1 cellular context compared by ENCODE assay signal in genomic region chr19:2061936-2062729, GRCh38.
A peak's percentile ranks its signal among the peaks of the same experiment; 100 is the strongest.
TF ChIP-seq lines count a peak whose summit lies in the region.

No MANE protein-coding gene starts in this region.

TF ChIP-seq in HEK293, 187 proteins besides CTCF, POLR2A, EP300 and RAD21 (continued from another document and continues in another):
- TF ChIP-seq ZNF362 (tag by site-specific recombination; IDR thresholded peaks at IDR 0.05), result no peak
- no peak for TF ChIP-seq KLF16 (tag by site-specific recombination; IDR thresholded peaks at IDR 0.05)
- TF ChIP-seq BCL11B (tag by site-specific recombination; IDR thresholded peaks at IDR 0.05; ENCODE audit: low read depth), result peak; percentile 73; the same call in 1 of the 2 replicates
- TF ChIP-seq SCRT2 (tag by site-specific recombination; IDR thresholded peaks at IDR 0.05), result no peak
- no peak for TF ChIP-seq ZNF544 (tag by site-specific recombination; IDR thresholded peaks at IDR 0.05)
- TF ChIP-seq ZNF660 (tag by site-specific recombination; IDR thresholded peaks at IDR 0.05), result no peak
- no peak for TF ChIP-seq ZNF561 (tag by site-specific recombination; IDR thresholded peaks at IDR 0.05; ENCODE audit: borderline replicate concordance)
- no peak for TF ChIP-seq SP2 (tag by site-specific recombination; IDR thresholded peaks at IDR 0.05)
- TF ChIP-seq MZF1 (tag by site-specific recombination; IDR thresholded peaks at IDR 0.05; ENCODE audit: borderline replicate concordance), result no peak
- TF ChIP-seq ZBTB48 (tag by site-specific recombination; IDR thresholded peaks at IDR 0.05), result peak; percentile 44
- TF ChIP-seq SP3 (tag by site-specific recombination; IDR thresholded peaks at IDR 0.05), result no peak
- no peak for TF ChIP-seq ZNF184 (tag by site-specific recombination; IDR thresholded peaks at IDR 0.05)
- TF ChIP-seq ZSCAN16 (tag by site-specific recombination; IDR thresholded peaks at IDR 0.05), result no peak
- peak; percentile 87 for TF ChIP-seq ZNF792 (tag by site-specific recombination; IDR thresholded peaks at IDR 0.05)
- TF ChIP-seq, protein P1, sequence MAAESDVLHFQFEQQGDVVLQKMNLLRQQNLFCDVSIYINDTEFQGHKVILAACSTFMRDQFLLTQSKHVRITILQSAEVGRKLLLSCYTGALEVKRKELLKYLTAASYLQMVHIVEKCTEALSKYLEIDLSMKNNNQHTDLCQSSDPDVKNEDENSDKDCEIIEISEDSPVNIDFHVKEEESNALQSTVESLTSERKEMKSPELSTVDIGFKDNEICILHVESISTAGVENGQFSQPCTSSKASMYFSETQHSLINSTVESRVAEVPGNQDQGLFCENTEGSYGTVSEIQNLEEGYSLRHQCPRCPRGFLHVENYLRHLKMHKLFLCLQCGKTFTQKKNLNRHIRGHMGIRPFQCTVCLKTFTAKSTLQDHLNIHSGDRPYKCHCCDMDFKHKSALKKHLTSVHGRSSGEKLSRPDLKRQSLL (tag by site-specific recombination; IDR thresholded peaks at IDR 0.05), result no peak
- TF ChIP-seq EGR2 (tag by site-specific recombination; IDR thresholded peaks at IDR 0.05; ENCODE audit: low read depth), result peak; percentile 27; the same call in 1 of the 2 replicates
- TF ChIP-seq, protein P2, sequence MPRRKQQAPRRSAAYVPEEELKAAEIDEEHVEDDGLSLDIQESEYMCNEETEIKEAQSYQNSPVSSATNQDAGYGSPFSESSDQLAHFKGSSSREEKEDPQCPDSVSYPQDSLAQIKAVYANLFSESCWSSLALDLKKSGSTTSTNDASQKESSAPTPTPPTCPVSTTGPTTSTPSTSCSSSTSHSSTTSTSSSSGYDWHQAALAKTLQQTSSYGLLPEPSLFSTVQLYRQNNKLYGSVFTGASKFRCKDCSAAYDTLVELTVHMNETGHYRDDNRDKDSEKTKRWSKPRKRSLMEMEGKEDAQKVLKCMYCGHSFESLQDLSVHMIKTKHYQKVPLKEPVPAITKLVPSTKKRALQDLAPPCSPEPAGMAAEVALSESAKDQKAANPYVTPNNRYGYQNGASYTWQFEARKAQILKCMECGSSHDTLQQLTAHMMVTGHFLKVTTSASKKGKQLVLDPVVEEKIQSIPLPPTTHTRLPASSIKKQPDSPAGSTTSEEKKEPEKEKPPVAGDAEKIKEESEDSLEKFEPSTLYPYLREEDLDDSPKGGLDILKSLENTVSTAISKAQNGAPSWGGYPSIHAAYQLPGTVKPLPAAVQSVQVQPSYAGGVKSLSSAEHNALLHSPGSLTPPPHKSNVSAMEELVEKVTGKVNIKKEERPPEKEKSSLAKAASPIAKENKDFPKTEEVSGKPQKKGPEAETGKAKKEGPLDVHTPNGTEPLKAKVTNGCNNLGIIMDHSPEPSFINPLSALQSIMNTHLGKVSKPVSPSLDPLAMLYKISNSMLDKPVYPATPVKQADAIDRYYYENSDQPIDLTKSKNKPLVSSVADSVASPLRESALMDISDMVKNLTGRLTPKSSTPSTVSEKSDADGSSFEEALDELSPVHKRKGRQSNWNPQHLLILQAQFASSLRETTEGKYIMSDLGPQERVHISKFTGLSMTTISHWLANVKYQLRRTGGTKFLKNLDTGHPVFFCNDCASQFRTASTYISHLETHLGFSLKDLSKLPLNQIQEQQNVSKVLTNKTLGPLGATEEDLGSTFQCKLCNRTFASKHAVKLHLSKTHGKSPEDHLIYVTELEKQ (tag by site-specific recombination; IDR thresholded peaks at IDR 0.05; ENCODE audit: borderline replicate concordance), result no peak
- TF ChIP-seq ZNF501 (tag by site-specific recombination; IDR thresholded peaks at IDR 0.05), result no peak
- no peak for TF ChIP-seq INSM2 (tag by site-specific recombination; IDR thresholded peaks at IDR 0.05)
- no peak for TF ChIP-seq ZNF521 (tag by site-specific recombination; IDR thresholded peaks at IDR 0.05)
- 0 out of 2 replicates have a peak, but pooled peaks have one; percentile 31 for TF ChIP-seq ZNF610 (tag by site-specific recombination; IDR thresholded peaks at IDR 0.05; ENCODE audit: borderline replicate concordance)
- TF ChIP-seq ZNF624 (tag by site-specific recombination; IDR thresholded peaks at IDR 0.05), result no peak
- TF ChIP-seq ZBTB7A (tag by site-specific recombination; IDR thresholded peaks at IDR 0.05; ENCODE audit: low read depth), result no peak
- no peak for TF ChIP-seq ZBTB49 (tag by site-specific recombination; IDR thresholded peaks at IDR 0.05; ENCODE audit: low read depth)
- TF ChIP-seq ZNF223 (tag by site-specific recombination; IDR thresholded peaks at IDR 0.05), result no peak
- TF ChIP-seq REPIN1 (tag by site-specific recombination; IDR thresholded peaks at IDR 0.05; ENCODE audit: low read depth), result no peak
- no peak for TF ChIP-seq ZNF211 (tag by site-specific recombination; IDR thresholded peaks at IDR 0.05; ENCODE audit: low read depth)
- TF ChIP-seq, protein P3, sequence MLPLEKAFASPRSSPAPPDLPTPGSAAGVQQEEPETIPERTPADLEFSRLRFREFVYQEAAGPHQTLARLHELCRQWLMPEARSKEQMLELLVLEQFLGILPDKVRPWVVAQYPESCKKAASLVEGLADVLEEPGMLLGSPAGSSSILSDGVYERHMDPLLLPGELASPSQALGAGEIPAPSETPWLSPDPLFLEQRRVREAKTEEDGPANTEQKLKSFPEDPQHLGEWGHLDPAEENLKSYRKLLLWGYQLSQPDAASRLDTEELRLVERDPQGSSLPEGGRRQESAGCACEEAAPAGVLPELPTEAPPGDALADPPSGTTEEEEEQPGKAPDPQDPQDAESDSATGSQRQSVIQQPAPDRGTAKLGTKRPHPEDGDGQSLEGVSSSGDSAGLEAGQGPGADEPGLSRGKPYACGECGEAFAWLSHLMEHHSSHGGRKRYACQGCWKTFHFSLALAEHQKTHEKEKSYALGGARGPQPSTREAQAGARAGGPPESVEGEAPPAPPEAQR (tag by site-specific recombination; IDR thresholded peaks at IDR 0.05), result no peak
- TF ChIP-seq ZNF658 (tag by site-specific recombination; IDR thresholded peaks at IDR 0.05), result no peak
- TF ChIP-seq, protein P4, sequence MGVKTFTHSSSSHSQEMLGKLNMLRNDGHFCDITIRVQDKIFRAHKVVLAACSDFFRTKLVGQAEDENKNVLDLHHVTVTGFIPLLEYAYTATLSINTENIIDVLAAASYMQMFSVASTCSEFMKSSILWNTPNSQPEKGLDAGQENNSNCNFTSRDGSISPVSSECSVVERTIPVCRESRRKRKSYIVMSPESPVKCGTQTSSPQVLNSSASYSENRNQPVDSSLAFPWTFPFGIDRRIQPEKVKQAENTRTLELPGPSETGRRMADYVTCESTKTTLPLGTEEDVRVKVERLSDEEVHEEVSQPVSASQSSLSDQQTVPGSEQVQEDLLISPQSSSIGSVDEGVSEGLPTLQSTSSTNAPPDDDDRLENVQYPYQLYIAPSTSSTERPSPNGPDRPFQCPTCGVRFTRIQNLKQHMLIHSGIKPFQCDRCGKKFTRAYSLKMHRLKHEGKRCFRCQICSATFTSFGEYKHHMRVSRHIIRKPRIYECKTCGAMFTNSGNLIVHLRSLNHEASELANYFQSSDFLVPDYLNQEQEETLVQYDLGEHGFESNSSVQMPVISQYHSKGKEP (tag by site-specific recombination; IDR thresholded peaks at IDR 0.05), result no peak
- TF ChIP-seq ZXDB (tag by site-specific recombination; IDR thresholded peaks at IDR 0.05), result peak; percentile 5; the same call in 1 of the 2 replicates
- no peak for TF ChIP-seq ZNF513 (tag by site-specific recombination; IDR thresholded peaks at IDR 0.05)
- peak; percentile 25; the same call in 1 of the 2 replicates for TF ChIP-seq GLIS1 (tag by site-specific recombination; IDR thresholded peaks at IDR 0.05)
- no peak for TF ChIP-seq ZNF785 (tag by site-specific recombination; IDR thresholded peaks at IDR 0.05)
- TF ChIP-seq, protein P5, sequence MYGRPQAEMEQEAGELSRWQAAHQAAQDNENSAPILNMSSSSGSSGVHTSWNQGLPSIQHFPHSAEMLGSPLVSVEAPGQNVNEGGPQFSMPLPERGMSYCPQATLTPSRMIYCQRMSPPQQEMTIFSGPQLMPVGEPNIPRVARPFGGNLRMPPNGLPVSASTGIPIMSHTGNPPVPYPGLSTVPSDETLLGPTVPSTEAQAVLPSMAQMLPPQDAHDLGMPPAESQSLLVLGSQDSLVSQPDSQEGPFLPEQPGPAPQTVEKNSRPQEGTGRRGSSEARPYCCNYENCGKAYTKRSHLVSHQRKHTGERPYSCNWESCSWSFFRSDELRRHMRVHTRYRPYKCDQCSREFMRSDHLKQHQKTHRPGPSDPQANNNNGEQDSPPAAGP (tag by site-specific recombination; IDR thresholded peaks at IDR 0.05), result no peak
- no peak for TF ChIP-seq HOXC10 (CRISPR knock-in tag; IDR thresholded peaks at IDR 0.05)
- TF ChIP-seq PRDM10 (tag by site-specific recombination; IDR thresholded peaks at IDR 0.05), result peak; percentile 73
- no peak for TF ChIP-seq BCL11A (tag by site-specific recombination; IDR thresholded peaks at IDR 0.05; ENCODE audit: low read depth)
- TF ChIP-seq ZNF155 (tag by site-specific recombination; IDR thresholded peaks at IDR 0.05), result no peak
- TF ChIP-seq ZNF623 (tag by site-specific recombination; IDR thresholded peaks at IDR 0.05), result no peak
- TF ChIP-seq ZNF174 (tag by site-specific recombination; IDR thresholded peaks at IDR 0.05), result no peak
- TF ChIP-seq ZNF423 (tag by site-specific recombination; IDR thresholded peaks at IDR 0.05), result no peak
- TF ChIP-seq ZNF510 (tag by site-specific recombination; IDR thresholded peaks at IDR 0.05; ENCODE audit: insufficient replicate concordance), result no peak
- TF ChIP-seq ZNF169 (tag by site-specific recombination; IDR thresholded peaks at IDR 0.05), result no peak
- no peak for TF ChIP-seq HOXA7 (CRISPR knock-in tag; IDR thresholded peaks at IDR 0.05; ENCODE audit: borderline replicate concordance)
- TF ChIP-seq YY1 (tag by site-specific recombination; IDR thresholded peaks at IDR 0.05), result no peak
- TF ChIP-seq OSR2 (tag by site-specific recombination; IDR thresholded peaks at IDR 0.05), result no peak
